In the genomic region with DNA sequence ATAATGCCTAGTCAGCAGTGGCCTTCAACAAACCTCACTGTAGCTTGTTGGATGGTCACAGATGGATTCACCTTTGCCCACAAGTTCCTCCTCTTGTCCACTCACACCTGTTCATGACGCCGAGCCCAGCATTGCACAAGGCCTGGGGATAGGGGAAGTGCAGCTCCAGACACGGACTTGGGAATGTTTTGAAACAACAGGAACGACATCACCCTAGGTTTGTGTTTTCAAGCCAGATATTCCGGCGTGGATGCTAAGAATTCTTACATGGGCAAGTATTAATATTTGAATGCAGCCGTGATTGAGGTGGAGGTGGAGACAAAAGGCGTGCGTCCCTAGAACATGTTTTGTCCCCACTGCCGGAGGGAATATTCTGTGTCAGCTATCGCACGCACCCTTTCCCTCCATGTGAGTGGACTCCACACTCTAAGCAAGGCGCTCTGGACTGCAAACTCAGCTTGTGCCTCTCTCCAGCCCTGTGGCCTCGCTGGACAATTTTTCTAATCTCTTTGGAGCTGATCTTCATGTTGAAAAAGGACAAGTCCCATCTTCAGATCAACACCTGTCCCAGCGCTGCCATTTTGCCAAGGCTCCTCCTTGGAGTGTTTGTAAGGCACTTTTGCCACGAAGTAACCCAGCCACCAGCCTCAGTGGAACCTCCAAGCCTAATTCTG, we compare ENCODE assay signal across 1 cellular context.
TF ChIP-seq lines count a peak whose summit lies in the region.

No MANE protein-coding gene starts in this region.

TF ChIP-seq in liver, 16 proteins besides CTCF, POLR2A, EP300 and RAD21 (continued from another document):
- peak; percentile 86 to 92 for TF ChIP-seq HNF4A (conservative IDR thresholded peaks at IDR 0.05)
- TF ChIP-seq ZBTB33 (IDR thresholded peaks at IDR 0.05): peak; percentile 82
- TF ChIP-seq YY1 (IDR thresholded peaks at IDR 0.05): peak; percentile 77
- TF ChIP-seq HNF4G (IDR thresholded peaks at IDR 0.05): peak; percentile 47
- peak; percentile 67 to 94 for TF ChIP-seq RXRA (IDR thresholded peaks at IDR 0.05)
- peak; percentile 51 for TF ChIP-seq FOXA2 (IDR thresholded peaks at IDR 0.05)
- TF ChIP-seq, protein P1, sequence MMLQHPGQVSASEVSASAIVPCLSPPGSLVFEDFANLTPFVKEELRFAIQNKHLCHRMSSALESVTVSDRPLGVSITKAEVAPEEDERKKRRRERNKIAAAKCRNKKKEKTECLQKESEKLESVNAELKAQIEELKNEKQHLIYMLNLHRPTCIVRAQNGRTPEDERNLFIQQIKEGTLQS (IDR thresholded peaks at IDR 0.05): no peak
